In the genomic region with DNA sequence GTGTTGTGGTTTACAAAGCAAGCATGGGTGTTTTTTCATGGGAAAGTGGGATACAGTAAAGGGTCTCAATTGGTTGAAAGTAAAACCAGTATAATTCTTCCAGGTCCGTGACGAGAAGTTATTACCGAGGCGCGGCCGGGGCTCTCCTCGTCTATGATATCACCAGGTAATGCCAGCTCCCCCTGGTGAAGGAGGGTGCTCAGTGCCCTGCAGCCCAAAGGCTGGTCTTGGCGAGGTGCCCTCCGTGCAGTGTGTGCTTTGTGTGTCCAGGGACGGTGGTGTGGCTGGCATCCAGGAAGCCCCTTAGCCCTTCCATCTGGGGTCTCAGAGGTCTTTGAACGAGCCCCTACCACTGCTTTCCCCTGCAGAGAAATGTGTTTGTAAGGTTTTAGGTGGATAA, we compare ENCODE assay signal across 1 cellular context.
TF ChIP-seq lines count a peak whose summit lies in the region.

No MANE protein-coding gene starts in this region.

TF ChIP-seq in IMR-90, 13 proteins besides CTCF, POLR2A, EP300 and RAD21:
- TF ChIP-seq CEBPB (IDR thresholded peaks at IDR 0.05; ENCODE audit: low read depth, low read length) = no peak
- no peak for TF ChIP-seq MAZ (IDR thresholded peaks at IDR 0.05; ENCODE audit: borderline replicate concordance, low read depth, low read length)
- TF ChIP-seq, protein P1, sequence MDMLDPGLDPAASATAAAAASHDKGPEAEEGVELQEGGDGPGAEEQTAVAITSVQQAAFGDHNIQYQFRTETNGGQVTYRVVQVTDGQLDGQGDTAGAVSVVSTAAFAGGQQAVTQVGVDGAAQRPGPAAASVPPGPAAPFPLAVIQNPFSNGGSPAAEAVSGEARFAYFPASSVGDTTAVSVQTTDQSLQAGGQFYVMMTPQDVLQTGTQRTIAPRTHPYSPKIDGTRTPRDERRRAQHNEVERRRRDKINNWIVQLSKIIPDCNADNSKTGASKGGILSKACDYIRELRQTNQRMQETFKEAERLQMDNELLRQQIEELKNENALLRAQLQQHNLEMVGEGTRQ (IDR thresholded peaks at IDR 0.05; ENCODE audit: low read depth, low read length) = no peak
TF ChIP-seq in IMR-90: peak in this region for 0.
